In genomic region chr2:225693259-225693658, GRCh38 we compare ENCODE assay signal across 25 cellular contexts.
DNase-seq lines count a peak whose midpoint lies in the region; ATAC-seq and TF ChIP-seq lines count a peak whose summit lies in the region.
"Had no signal": no experiment of that assay in that cellular context is flagged by ENCODE, and none has a peak within 500 bp of the region (broad histone marks: within the 10 kb centered on the region; RNA-seq: fewer than 3 reads in every experiment).

No MANE protein-coding gene starts in this region.

- H3K9me3 ChIP-seq in mammary epithelial cell (replicated peaks; ENCODE audit: insufficient read depth, low read length) (no peaks in the 10 kb centered on the region), breast epithelium (no peaks in the 10 kb centered on the region)
- H3K9me3 ChIP-seq: BE2C, Peyer's patch had no signal

- WGBS in mammary epithelial cell (ENCODE audit: low coverage, missing lambda C conversion rate) = 82% methylated on average over 5 of the region's 5 CpGs

- no peak for ATAC-seq in HG02970 (IDR thresholded peaks at IDR 0.05; ENCODE audit: low FRiP score, unreplicated experiment)
- ATAC-seq: K562, SK-N-SH treated with all-trans-retinoic acid at 6 μM for 48 hours had no signal

- no peaks in the 10 kb centered on the region for H4K20me1 ChIP-seq in mammary epithelial cell (ENCODE audit: insufficient read depth, low read length)

- H3K4me1 ChIP-seq in mammary epithelial cell (ENCODE audit: insufficient read depth, low read length) (no peaks in the 10 kb centered on the region), breast epithelium (no peaks in the 10 kb centered on the region)
- H3K4me1 ChIP-seq: BE2C, Peyer's patch had no signal

- CTCF ChIA-PET in mammary epithelial cell (lab: Charles Lee; ENCODE audit: low non-redundant PET) = interaction anchor here (0.7 kb wide), 1 partner anchor 1438 kb away, joined by 3 read pairs; no protein-coding TSS in a partner anchor

- H3K4me2 ChIP-seq in mammary epithelial cell (ENCODE audit: insufficient read depth, low read depth, low read length) = no peak overlapping the region

- no peak overlapping the region for H3K9ac ChIP-seq in mammary epithelial cell (ENCODE audit: insufficient read depth, low read length)

- no peak overlapping the region for H3K4me3 ChIP-seq in mammary epithelial cell (replicated peaks in 1 of 3; ENCODE audit: insufficient read depth in 1 of 3, low read depth in 2 of 3, low read length in 3 of 3)
- H3K4me3 ChIP-seq in breast epithelium = no peak overlapping the region
- no peak overlapping the region for H3K4me3 ChIP-seq in fibroblast of villous mesenchyme (ENCODE audit: low read depth, low read length)
- H3K4me3 ChIP-seq: K562, Peyer's patch had no signal

- H3K27ac ChIP-seq in mammary epithelial cell (ENCODE audit: insufficient read depth, low read depth, low read length) (no peak overlapping the region), breast epithelium (no peak overlapping the region)
- H3K27ac ChIP-seq: 22Rv1, Peyer's patch had no signal

- no peak for TF ChIP-seq POLR2A in breast epithelium (IDR thresholded peaks at IDR 0.05)

- in situ Hi-C loops in mammary epithelial cell (cut with MboI; ENCODE audit: low sequenced_read_pairs in 2 of 2) = no loop called here

- BruUV-seq in mammary epithelial cell (replicated peaks; lab: Mats Ljungman, UMichigan) = no TSS peak

- dilution Hi-C loops in mammary epithelial cell (cut with HindIII; ENCODE audit: low sequenced_read_pairs) = no loop called here

- H2AFZ ChIP-seq in mammary epithelial cell (ENCODE audit: low read depth, low read length) = peak overlapping the region; percentile 8

- H3K79me2 ChIP-seq in mammary epithelial cell (ENCODE audit: insufficient read depth, low read length) = no peaks in the 10 kb centered on the region

- no peaks in the 10 kb centered on the region for H3K27me3 ChIP-seq in mammary epithelial cell (ENCODE audit: insufficient read depth, low read length)
- no peaks in the 10 kb centered on the region for H3K27me3 ChIP-seq in breast epithelium
- H3K27me3 ChIP-seq: BE2C, Peyer's patch had no signal

- intact Hi-C loops in mammary epithelial cell (cut with micrococcal nuclease) = no loop called here
- intact Hi-C loops in breast epithelium (cut with DNase I; ENCODE audit: low total_unique reads) = no loop called here

- DNase-seq in mammary epithelial cell = no peak
- no peak for DNase-seq in breast epithelium (ENCODE audit: low spot score in 2 of 2)
- DNase-seq in RPMI7951 (ENCODE audit: low read depth) = peak; percentile 7
- DNase-seq in fibroblast of villous mesenchyme (ENCODE audit: low read depth) = no peak
- no peak for DNase-seq in T-helper 9 cell
- DNase-seq in NCI-H510A treated with DMSO at 0.1 percent for 48 hours (lab: John Stamatoyannopoulos, UW) = no peak
- DNase-seq: ACHN; BE2C; CD8-positive, alpha-beta memory T cell; DMS 273 treated with DMSO at 0.1 percent for 48 hours; DMS79 treated with DMSO at 0.1 percent for 48 hours; GF-D8; Kasumi-1; NCI-H1105; NCI-H146; NCI-H1930; NCI-H2107; NCI-H446 treated with DMSO at 0.1 percent for 48 hours; NCI-H526 treated with DMSO at 0.1 percent for 48 hours; Peyer's patch; SIG-M5 had no signal

- TF ChIP-seq CTCF in mammary epithelial cell (conservative IDR thresholded peaks at IDR 0.05 in 1 of 2, IDR thresholded peaks at IDR 0.05 in 1 of 2; ENCODE audit: extremely low read depth in 1 of 2, insufficient read depth in 1 of 2, low read depth in 1 of 2, low read length in 2 of 2) (no peak), breast epithelium (IDR thresholded peaks at IDR 0.05) (no peak), fibroblast of villous mesenchyme (IDR thresholded peaks at IDR 0.05; ENCODE audit: insufficient read depth, low read depth, low read length) (peak; percentile 16)

- no peaks in the 10 kb centered on the region for H3K36me3 ChIP-seq in mammary epithelial cell (ENCODE audit: insufficient read depth, low read length)
- no peaks in the 10 kb centered on the region for H3K36me3 ChIP-seq in breast epithelium
- H3K36me3 ChIP-seq: BE2C, Peyer's patch had no signal
